Comparison of ENCODE assay signal across 8 cellular contexts in genomic region chr1:44029260-44029910, GRCh38. TPM values are rescaled to one million over a fixed set of nuclear protein-coding genes. Genes with fewer than 3 reads are reported as not detected.
DNase-seq lines count a peak whose midpoint lies in the region; ATAC-seq and TF ChIP-seq lines count a peak whose summit lies in the region.

No MANE protein-coding gene starts in this region.

- DNase-seq in AG08395 (ENCODE audit: low spot score) (peak; percentile 35), glutamatergic neuron (no peak), retinal pigment epithelial cell (ENCODE audit: low read depth) (no peak), RKO (ENCODE audit: low spot score) (no peak), HK-2 (ENCODE audit: unreplicated experiment) (no peak)

- H3K36me3 Mint-ChIP-seq in glutamatergic neuron (ENCODE audit: unreplicated experiment), result no peaks in the 10 kb centered on the region

- H3K4me1 Mint-ChIP-seq in glutamatergic neuron (ENCODE audit: low read depth, unreplicated experiment), result peaks cover 8% of the 10 kb centered on the region

- peak overlapping the region; percentile 90 for H3K4me3 Mint-ChIP-seq in glutamatergic neuron (ENCODE audit: unreplicated experiment)

- TF ChIP-seq CTCF in VCaP (conservative IDR thresholded peaks at IDR 0.05), result no peak
- TF ChIP-seq CTCF in glutamatergic neuron (IDR thresholded peaks at IDR 0.05; ENCODE audit: partially characterized antibody, unreplicated experiment), result no peak
- no peak for TF ChIP-seq CTCF in retinal pigment epithelial cell (conservative IDR thresholded peaks at IDR 0.05; ENCODE audit: low read depth, low read length)

- peak overlapping the region; percentile 71 for H3K4me3 ChIP-seq in retinal pigment epithelial cell (ENCODE audit: low read length)

- peaks cover 16% of the 10 kb centered on the region for H3K27me3 Mint-ChIP-seq in glutamatergic neuron (ENCODE audit: unreplicated experiment)

- peak; percentile 33 for ATAC-seq in GM18868 (IDR thresholded peaks at IDR 0.05; ENCODE audit: unreplicated experiment)
- ATAC-seq in HG03139 (IDR thresholded peaks at IDR 0.05; ENCODE audit: unreplicated experiment), result peak; percentile 8

- peaks cover 4% of the 10 kb centered on the region for H3K9me3 Mint-ChIP-seq in glutamatergic neuron (ENCODE audit: unreplicated experiment)

- H3K27ac Mint-ChIP-seq in glutamatergic neuron (ENCODE audit: unreplicated experiment), result peak overlapping the region; percentile 41

- peak overlapping the region; percentile 81 for H3K27ac ChIP-seq in VCaP

RNA-seq across cellular contexts. Expression of gene SLC6A9, which starts 1.9 kb away (rescaled TPM):
- 8.9 TPM for total RNA-seq in glutamatergic neuron (ENCODE audit: unreplicated experiment)

RNA-seq across cellular contexts. Expression of gene CCDC24, which starts 38.0 kb away (rescaled TPM):
- total RNA-seq in glutamatergic neuron (ENCODE audit: unreplicated experiment), result 6.3 TPM

RNA-seq across cellular contexts. Expression of gene B4GALT2, which starts 50.4 kb away (rescaled TPM):
- total RNA-seq in glutamatergic neuron (ENCODE audit: unreplicated experiment), result 45.7 TPM

RNA-seq across cellular contexts. Expression of gene ATP6V0B, which starts 54.6 kb away (rescaled TPM):
- 208 TPM for total RNA-seq in glutamatergic neuron (ENCODE audit: unreplicated experiment)

RNA-seq across cellular contexts. Expression of gene DPH2, which starts 59.6 kb away (rescaled TPM):
- total RNA-seq in glutamatergic neuron (ENCODE audit: unreplicated experiment), result 25.3 TPM
